In the genomic region with DNA sequence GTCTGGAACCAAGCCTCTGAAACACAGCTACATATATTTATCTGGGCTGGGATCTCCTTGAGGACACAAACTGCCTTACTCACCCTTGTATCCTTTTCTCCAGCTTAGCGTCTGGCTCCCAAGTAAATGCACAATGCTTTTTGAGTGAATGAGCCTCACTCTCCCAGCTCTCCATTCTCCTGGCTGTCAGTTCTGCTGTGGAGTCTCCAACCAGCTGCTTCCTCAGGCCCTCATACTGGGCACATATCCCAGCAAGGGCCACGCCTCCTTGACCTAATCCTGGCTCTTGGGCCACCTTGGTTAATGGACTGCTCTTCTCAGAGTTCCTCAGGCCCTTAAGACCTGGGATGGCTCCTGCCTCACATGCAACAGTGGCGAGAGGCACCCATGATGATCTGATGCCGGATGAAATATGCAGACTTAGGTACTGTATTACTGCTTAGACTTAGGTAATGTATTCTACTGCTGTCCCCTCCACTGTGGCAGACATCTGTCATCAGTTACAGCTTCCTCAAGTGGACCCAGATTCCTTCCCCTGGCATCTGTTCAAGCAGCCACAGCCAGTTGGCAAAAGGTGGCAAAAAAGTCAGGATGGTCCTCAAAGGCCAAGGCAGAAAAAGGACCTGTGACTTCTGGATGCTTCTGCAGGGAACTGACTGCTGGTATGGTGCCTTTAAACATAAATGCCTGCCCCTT, we compare ENCODE assay signal across 9 cellular contexts. TPM values are rescaled to one million over a fixed set of nuclear protein-coding genes. Genes with fewer than 3 reads are reported as not detected.
DNase-seq lines count a peak whose midpoint lies in the region; TF ChIP-seq lines count a peak whose summit lies in the region.
"Had no signal": no experiment of that assay in that cellular context is flagged by ENCODE, and none has a peak within 500 bp of the region (broad histone marks: within the 10 kb centered on the region; RNA-seq: fewer than 3 reads in every experiment).

No MANE protein-coding gene starts in this region.

- TF ChIP-seq CTCF in GM20000 (IDR thresholded peaks at IDR 0.05; ENCODE audit: extremely low read depth, missing control alignments), result no peak

- H3K4me3 ChIP-seq in mesodermal cell (ENCODE audit: extremely low read depth, insufficient read depth, low read length, poor library complexity, severe bottlenecking), result no peak overlapping the region

- no peaks in the 10 kb centered on the region for H3K4me1 ChIP-seq in mesodermal cell (ENCODE audit: control insufficient read depth, insufficient read depth, low read length, poor library complexity, severe bottlenecking)

- no peaks in the 10 kb centered on the region for H3K9me3 ChIP-seq in mesodermal cell (ENCODE audit: control insufficient read depth, low read length)

- H3K36me3 ChIP-seq in mesodermal cell (ENCODE audit: control insufficient read depth, insufficient read depth, low read length), result peaks cover 86% of the 10 kb centered on the region

- DNase-seq in AG20443 (ENCODE audit: low spot score) (peak; percentile 63), M059J (ENCODE audit: low read depth) (peak; percentile 70), dermis blood vessel endothelial cell (peak; percentile 89), GM20000 (ENCODE audit: low spot score) (no peak), UCSD-AML1 (lab: John Stamatoyannopoulos, UW; ENCODE audit: unreplicated experiment) (no peak), NOMO-1 treated with DMSO at 0.1 percent for 48 hours (lab: John Stamatoyannopoulos, UW; ENCODE audit: unreplicated experiment) (no peak), COLO829 (ENCODE audit: low spot score) (no peak)
- DNase-seq: SIG-M5 had no signal

- H3K27ac ChIP-seq in mesodermal cell (ENCODE audit: low read depth, low read length, severe bottlenecking), result peak overlapping the region; percentile 10

- 93 to 95% methylated on average over 2 to 3 of the region's 4 CpGs for WGBS in mesodermal cell (ENCODE audit: insufficient coverage in 2 of 2), 2 experiments

RNA-seq across cellular contexts. Expression of gene SNHG17, which starts 16.5 kb away (rescaled TPM):
- total RNA-seq in M059J (2014; rRNA removed; shearing (Covaris generic)), result 6.1 and 24.9 TPM in 2 replicates
- 6.7 and 11.6 TPM in 2 replicates for total RNA-seq in dermis blood vessel endothelial cell
- polyA plus RNA-seq in mesodermal cell (2013, experiment 1 of 2), result 43.6 TPM
- 42.7 TPM for polyA plus RNA-seq in mesodermal cell (2013, experiment 2 of 2)

RNA-seq across cellular contexts. Expression of gene RALGAPB, which starts 54.0 kb away (rescaled TPM):
- 30.5 and 35.9 TPM in 2 replicates for total RNA-seq in M059J (2014; rRNA removed; shearing (Covaris generic))
- total RNA-seq in dermis blood vessel endothelial cell, result 28.4 and 29.1 TPM in 2 replicates
- polyA plus RNA-seq in mesodermal cell (2013, experiment 1 of 2), result 30.2 TPM
- 25.0 TPM for polyA plus RNA-seq in mesodermal cell (2013, experiment 2 of 2)

Comparison
In these comparisons a context has a peak if more than half of its experiments do, and no peak if none do; other contexts are left out.
1. DNase-seq: peak in AG20443 (single experiment), M059J (single experiment) and dermis blood vessel endothelial cell (single experiment); none in GM20000 (single experiment), UCSD-AML1 (single experiment), NOMO-1 treated with DMSO at 0.1 percent for 48 hours (single experiment) and COLO829 (single experiment).